ENCODE assay signal across 1 cellular context in genomic region chr11:36289226-36289852, GRCh38.
A peak's percentile ranks its signal among the peaks of the same experiment; 100 is the strongest.
TF ChIP-seq lines count a peak whose summit lies in the region.

COMMD9 (minus strand) TSS chr11:36289424; CDS start chr11:36289412, 12 bp downstream.

TF ChIP-seq in HepG2, 621 proteins besides CTCF, POLR2A, EP300 and RAD21 (continued from another document and continues in another):
- TF ChIP-seq TAF15 (IDR thresholded peaks at IDR 0.05; ENCODE audit: low read depth, low read length, poor library complexity, severe bottlenecking), result peak; percentile 95
- TF ChIP-seq ZNF337 (CRISPR knock-in tag; IDR thresholded peaks at IDR 0.05; ENCODE audit: borderline replicate concordance, low read depth), result no peak
- peak; percentile 71 for TF ChIP-seq POGZ (CRISPR knock-in tag; IDR thresholded peaks at IDR 0.05)
- TF ChIP-seq MAFG (CRISPR knock-in tag; IDR thresholded peaks at IDR 0.05), result no peak
- TF ChIP-seq ZNF12 (CRISPR knock-in tag; IDR thresholded peaks at IDR 0.05), result 0 out of 2 replicates have a peak, but pooled peaks have one; percentile 40
- TF ChIP-seq ELF3 (CRISPR knock-in tag; IDR thresholded peaks at IDR 0.05), result peak; percentile 70
- TF ChIP-seq ZNF598 (CRISPR knock-in tag; IDR thresholded peaks at IDR 0.05; ENCODE audit: borderline replicate concordance), result peak; percentile 55; the same call in 1 of the 2 replicates
- TF ChIP-seq ZNF335 (CRISPR knock-in tag; IDR thresholded peaks at IDR 0.05), result peak; percentile 25; the same call in 1 of the 2 replicates
- TF ChIP-seq PRDM4 (CRISPR knock-in tag; IDR thresholded peaks at IDR 0.05; ENCODE audit: borderline replicate concordance), result no peak
- TF ChIP-seq SAP130 (CRISPR knock-in tag; IDR thresholded peaks at IDR 0.05; ENCODE audit: low read depth), result peak; percentile 100
- peak; percentile 99 for TF ChIP-seq SIN3A (IDR thresholded peaks at IDR 0.05; ENCODE audit: borderline replicate concordance, low read depth, low read length)
- TF ChIP-seq CBX5 (CRISPR knock-in tag; IDR thresholded peaks at IDR 0.05; ENCODE audit: borderline replicate concordance), result peak; percentile 93
- TF ChIP-seq ZHX2 (IDR thresholded peaks at IDR 0.05; ENCODE audit: low read depth), result peak; percentile 84
- TF ChIP-seq ZHX2 (CRISPR knock-in tag; IDR thresholded peaks at IDR 0.05; ENCODE audit: borderline replicate concordance), result no peak
- no peak for TF ChIP-seq ELK4 (CRISPR knock-in tag; IDR thresholded peaks at IDR 0.05; ENCODE audit: borderline replicate concordance)
- peak; percentile 39; the same call in 1 of the 2 replicates for TF ChIP-seq CREB1 (IDR thresholded peaks at IDR 0.05)
- peak; percentile 63; the same call in 1 of the 2 replicates for TF ChIP-seq CREB1 (CRISPR knock-in tag; IDR thresholded peaks at IDR 0.05)
- 0 out of 2 replicates have a peak, but pooled peaks have one; percentile 69 for TF ChIP-seq GTF3A (CRISPR knock-in tag; conservative IDR thresholded peaks at IDR 0.05)
- TF ChIP-seq ZNF646 (CRISPR knock-in tag; IDR thresholded peaks at IDR 0.05), result no peak
- 0 out of 2 replicates have a peak, but pooled peaks have one; percentile 34 for TF ChIP-seq ZFY (CRISPR knock-in tag; IDR thresholded peaks at IDR 0.05)
- no peak for TF ChIP-seq MEIS2 (CRISPR knock-in tag; IDR thresholded peaks at IDR 0.05)
- TF ChIP-seq HIC2 (CRISPR knock-in tag; IDR thresholded peaks at IDR 0.05; ENCODE audit: low read depth), result no peak
- peak; percentile 56 to 73 for TF ChIP-seq HMGXB4 (CRISPR knock-in tag; IDR thresholded peaks at IDR 0.05; ENCODE audit: borderline replicate concordance in 1 of 2, low read depth in 1 of 2)
- no peak for TF ChIP-seq ISX (CRISPR knock-in tag; conservative IDR thresholded peaks at IDR 0.05)
- TF ChIP-seq TFDP2 (CRISPR knock-in tag; IDR thresholded peaks at IDR 0.05), result peak; percentile 55
- TF ChIP-seq PAWR (CRISPR knock-in tag; IDR thresholded peaks at IDR 0.05; ENCODE audit: borderline replicate concordance), result no peak
- TF ChIP-seq NAIF1 (CRISPR knock-in tag; IDR thresholded peaks at IDR 0.05; ENCODE audit: borderline replicate concordance), result no peak
- TF ChIP-seq NCOA2 (CRISPR knock-in tag; IDR thresholded peaks at IDR 0.05), result no peak
- peak; percentile 92 for TF ChIP-seq SPEN (CRISPR knock-in tag; IDR thresholded peaks at IDR 0.05; ENCODE audit: low read depth)
- TF ChIP-seq ZHX1 (CRISPR knock-in tag; IDR thresholded peaks at IDR 0.05; ENCODE audit: low read depth), result no peak
- no peak for TF ChIP-seq POLR2AphosphoS2 (IDR thresholded peaks at IDR 0.05; ENCODE audit: low read depth, low read length)
- TF ChIP-seq SRSF9 (IDR thresholded peaks at IDR 0.05; ENCODE audit: borderline replicate concordance, insufficient read depth, low read depth, low read length, poor library complexity, severe bottlenecking), result no peak
